20 cellular contexts compared by ENCODE assay signal in the genomic region with DNA sequence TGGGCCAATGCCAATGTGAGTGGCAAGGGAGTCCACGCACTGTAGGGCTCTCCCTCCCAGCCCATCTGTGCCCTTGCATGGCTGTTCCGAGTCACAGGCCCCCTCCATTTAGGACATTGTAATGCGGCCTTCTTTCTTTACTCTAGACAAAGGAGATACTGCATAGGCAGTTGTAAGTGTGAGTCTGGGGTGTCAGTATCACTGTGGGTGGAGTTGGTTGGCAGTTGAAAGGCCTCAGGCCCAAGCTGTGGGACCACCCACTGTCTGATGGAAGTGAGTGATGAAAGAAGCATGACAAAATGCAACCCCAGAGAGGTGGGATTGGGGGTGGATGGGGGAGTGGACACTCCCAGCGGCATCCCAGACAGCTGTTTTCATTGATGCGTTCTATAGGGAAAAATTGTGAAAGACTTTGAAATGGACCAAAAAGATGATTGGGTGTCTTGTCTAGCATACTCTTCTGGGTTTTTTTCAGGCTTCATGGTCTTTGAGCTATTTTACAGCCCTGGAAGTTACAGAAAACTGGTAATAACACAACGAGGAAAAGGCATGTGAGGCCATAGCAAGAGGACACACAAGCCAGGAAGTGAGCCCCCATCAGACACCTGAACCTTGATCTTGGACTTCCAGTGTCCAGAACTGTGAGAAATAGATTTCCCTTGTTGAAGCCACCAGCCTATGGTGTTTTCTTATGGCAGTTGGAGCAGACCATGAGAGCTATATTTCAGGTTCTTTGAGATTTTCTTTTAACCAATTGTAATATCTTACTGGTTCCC.
"Had no signal": no experiment of that assay in that cellular context is flagged by ENCODE, and none has a peak within 500 bp of the region (broad histone marks: within the 10 kb centered on the region; RNA-seq: fewer than 3 reads in every experiment).

No MANE protein-coding gene starts in this region.

- H3K9ac ChIP-seq: parathyroid adenoma had no signal

- H3K27me3 Mint-ChIP-seq: activated B cell treated with CpG ODN at 0.5 μM for 24 hours had no signal

- H3K27ac ChIP-seq: esophagus muscularis mucosa, left ventricle myocardium inferior, parathyroid adenoma, tibial nerve, uterus had no signal

- H3K9me3 ChIP-seq: esophagus muscularis mucosa, left ventricle myocardium inferior, mucosa of descending colon, neutrophil, tibial nerve, uterus had no signal

- H3K27me3 ChIP-seq: esophagus muscularis mucosa, neutrophil, tibial nerve, uterus had no signal

- H3K36me3 Mint-ChIP-seq: activated naive CD8-positive, alpha-beta T cell treated with anti-CD3 and anti-CD28 coated beads, Interleukin-2, amount 10 ng/mL, durations not matched to agents 7 days and 5 days; naive thymus-derived CD4-positive, alpha-beta T cell; stimulated activated memory B cell treated with anti-CD40 and anti-IgM and Interleukin-4, amounts not matched to agents 10 μg/mL and 1 μg/mL and 100 μg/mL, for 72 hours had no signal

- FAIRE-seq: colon, keratinocyte, TTC549 had no signal

- H3K79me2 ChIP-seq: parathyroid adenoma had no signal

- H3K4me1 Mint-ChIP-seq: activated B cell treated with CpG ODN at 0.5 μM for 24 hours; stimulated activated memory B cell treated with anti-CD40 and anti-IgM and Interleukin-4, amounts not matched to agents 10 μg/mL and 1 μg/mL and 100 μg/mL, for 72 hours had no signal

- H3K36me3 ChIP-seq: esophagus muscularis mucosa, left ventricle myocardium inferior, neutrophil, tibial nerve, uterus had no signal

- H3K4me1 ChIP-seq: left ventricle myocardium inferior, parathyroid adenoma, uterus had no signal

- H3K4me3 Mint-ChIP-seq: activated B cell treated with CpG ODN at 0.5 μM for 24 hours; activated CD4-positive, alpha-beta T cell treated with anti-CD3 and anti-CD28 coated beads, Interleukin-2, amount 10 ng/mL, durations not matched to agents 7 days and 5 days; activated naive CD8-positive, alpha-beta T cell treated with anti-CD3 and anti-CD28 coated beads, Interleukin-2, amount 10 ng/mL, durations not matched to agents 7 days and 5 days; activated T-cell treated with anti-CD3 and anti-CD28 coated beads, Interleukin-2, amount 50 U/mL, for 72 hours; naive thymus-derived CD4-positive, alpha-beta T cell; stimulated activated memory B cell treated with anti-CD40 and anti-IgM and Interleukin-4, amounts not matched to agents 10 μg/mL and 1 μg/mL and 100 μg/mL, for 72 hours had no signal

- H3K4me3 ChIP-seq: esophagus muscularis mucosa, left ventricle myocardium inferior, mucosa of descending colon, tibial nerve, uterus had no signal

- DNase-seq: activated B cell treated with CpG ODN at 0.5 μM for 24 hours; activated CD4-positive, alpha-beta T cell treated with anti-CD3 and anti-CD28 coated beads, Interleukin-2, amount 10 ng/mL, durations not matched to agents 7 days and 5 days; activated CD8-positive, alpha-beta memory T cell treated with anti-CD3 and anti-CD28 coated beads, Interleukin-2, amount 50 U/mL, for 48 hours; activated naive CD8-positive, alpha-beta T cell treated with anti-CD3 and anti-CD28 coated beads, Interleukin-2, amount 10 ng/mL, durations not matched to agents 7 days and 5 days; activated T-cell treated with anti-CD3 and anti-CD28 coated beads, Interleukin-2, amount 50 U/mL, for 72 hours; aorta; left ventricle myocardium inferior; mucosa of descending colon; naive thymus-derived CD4-positive, alpha-beta T cell; retina; stimulated activated CD4-positive, alpha-beta T cell treated with anti-CD3 and anti-CD28 coated beads, Interleukin-2, amount 100 ng/mL, for 48 hours; uterus had no signal

- H2AFZ ChIP-seq: parathyroid adenoma had no signal

- ATAC-seq: stimulated activated memory B cell treated with anti-CD40 and anti-IgM and Interleukin-4, amounts not matched to agents 10 μg/mL and 1 μg/mL and 100 μg/mL, for 72 hours had no signal

- H3K27ac Mint-ChIP-seq: activated B cell treated with CpG ODN at 0.5 μM for 24 hours; activated CD4-positive, alpha-beta T cell treated with anti-CD3 and anti-CD28 coated beads, Interleukin-2, amount 10 ng/mL, durations not matched to agents 7 days and 5 days; activated naive CD8-positive, alpha-beta T cell treated with anti-CD3 and anti-CD28 coated beads, Interleukin-2, amount 10 ng/mL, durations not matched to agents 7 days and 5 days; activated T-cell treated with anti-CD3 and anti-CD28 coated beads, Interleukin-2, amount 50 U/mL, for 72 hours; naive thymus-derived CD4-positive, alpha-beta T cell; stimulated activated memory B cell treated with anti-CD40 and anti-IgM and Interleukin-4, amounts not matched to agents 10 μg/mL and 1 μg/mL and 100 μg/mL, for 72 hours had no signal
